In the genomic region with DNA sequence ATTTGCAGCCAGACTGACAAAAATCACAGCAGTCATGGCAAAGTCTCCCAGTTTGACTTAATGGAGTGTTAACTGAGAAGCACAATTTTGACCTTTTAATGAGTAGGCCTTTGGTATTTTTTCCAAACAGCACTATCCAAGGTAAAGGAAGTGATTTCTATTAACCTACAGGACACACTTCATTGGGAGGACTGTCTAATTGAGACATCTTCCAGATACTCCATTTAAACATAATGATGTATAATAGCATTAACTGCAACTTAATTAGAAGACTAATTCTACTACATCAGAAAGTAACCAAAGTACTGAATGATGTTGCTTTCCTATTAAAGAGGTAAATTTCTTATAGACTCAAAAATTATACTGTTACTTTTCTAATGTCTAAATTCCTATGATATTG, we compare ENCODE assay signal across 35 cellular contexts.
A peak's percentile ranks its signal among the peaks of the same experiment; 100 is the strongest.
DNase-seq lines count a peak whose midpoint lies in the region; ATAC-seq, FAIRE-seq and TF ChIP-seq lines count a peak whose summit lies in the region.
"Had no signal": no experiment of that assay in that cellular context is flagged by ENCODE, and none has a peak within 500 bp of the region (broad histone marks: within the 10 kb centered on the region; RNA-seq: fewer than 3 reads in every experiment).

No MANE protein-coding gene starts in this region.

- H3F3A ChIP-seq in SK-N-SH (replicated peaks; ENCODE audit: insufficient read depth), result peaks cover 13% of the 10 kb centered on the region

- peaks cover 7 to 12% of the 10 kb centered on the region in 2 experiments; a peak in 3 of 4 replicates for H3K4me1 ChIP-seq in SK-N-SH (ENCODE audit: control insufficient read depth in 1 of 2, insufficient read depth in 2 of 2, low read depth in 1 of 2, low read length in 1 of 2)
- H3K4me1 ChIP-seq: A549; BLaER1; BLaER1 treated with 17β-estradiol and CSF1 and Interleukin-3, amounts not matched to agents 10 nM and 100 nM; Caco-2 had no signal

- POLR2A ChIA-PET in SK-N-SH (lab: Yijun Ruan, JAX), result no interaction called here

- no peaks in the 10 kb centered on the region for H4K20me1 ChIP-seq in SK-N-SH (ENCODE audit: insufficient read depth)
- H4K20me1 ChIP-seq: BLaER1; BLaER1 treated with 17β-estradiol and CSF1 and Interleukin-3, amounts not matched to agents 10 nM and 100 nM had no signal

- no peak overlapping the region for H3K4me3 ChIP-seq in SK-N-SH (ENCODE audit: low read depth in 2 of 2, low read length in 1 of 2)
- H3K4me3 ChIP-seq: A549; BLaER1; BLaER1 treated with 17β-estradiol and CSF1 and Interleukin-3, amounts not matched to agents 10 nM and 100 nM had no signal

- H3K9me3 ChIP-seq in SK-N-SH, result peaks cover 6% of the 10 kb centered on the region; the same call in 1 of the 2 replicates
- H3K9me3 ChIP-seq: A549, BLaER1, Caco-2 had no signal

- no peak for DNase-seq in H54 (ENCODE audit: insufficient read length, low spot score)
- DNase-seq in SK-N-DZ (ENCODE audit: low spot score), result peak; percentile 56
- no peak for DNase-seq in SK-N-SH
- no peak for DNase-seq in AG08396 (ENCODE audit: low spot score)
- no peak for DNase-seq in stimulated activated naive CD4-positive, alpha-beta T cell (lab: John Stamatoyannopoulos, UW)
- DNase-seq in DMS153 treated with DMSO at 0.1 percent for 48 hours (lab: John Stamatoyannopoulos, UW; ENCODE audit: unreplicated experiment), result no peak
- DNase-seq: 8988T; ACHN; AML-193; BE2C; C1 segment of cervical spinal cord; Caco-2; Calu3; CD4-positive, alpha-beta memory T cell; CD4-positive, alpha-beta T cell; CD4-positive, CD25-positive, alpha-beta regulatory T cell; CD8-positive, alpha-beta memory T cell; CD8-positive, alpha-beta T cell; COR-L47; DMS 273 treated with DMSO at 0.1 percent for 48 hours; DMS153; DMS53; DMS79; DMS79 treated with DMSO at 0.1 percent for 48 hours; DND-41; EL had no signal

- no peak for TF ChIP-seq POLR2A in H54 (IDR thresholded peaks at IDR 0.05; ENCODE audit: low read depth, low read length)

- H3K79me2 ChIP-seq in SK-N-SH (ENCODE audit: insufficient read depth), result peaks cover 23% of the 10 kb centered on the region

- H3K9me2 ChIP-seq in SK-N-SH, result no peaks in the 10 kb centered on the region

- H3K36me3 ChIP-seq in SK-N-SH (replicated peaks in 1 of 2; ENCODE audit: control insufficient read depth in 1 of 2, insufficient read depth in 2 of 2, low read length in 1 of 2), result peaks cover 49 to 75% of the 10 kb centered on the region in 2 experiments
- H3K36me3 ChIP-seq: BE2C; BLaER1; BLaER1 treated with 17β-estradiol and CSF1 and Interleukin-3, amounts not matched to agents 10 nM and 100 nM had no signal

- CTCF ChIA-PET in SK-N-SH (lab: Yijun Ruan, JAX), result no interaction called here

- H2AFZ ChIP-seq in SK-N-SH (ENCODE audit: low read depth), result no peak overlapping the region

- no peak overlapping the region for H3K4me2 ChIP-seq in SK-N-SH
- H3K4me2 ChIP-seq: A549; BLaER1; BLaER1 treated with 17β-estradiol and CSF1 and Interleukin-3, amounts not matched to agents 10 nM and 100 nM had no signal

- peak; percentile 83 for FAIRE-seq in H54 (lab: Jason Lieb, UNC)
- FAIRE-seq: A204.1, A549, D721Med had no signal

- 0 out of 2 replicates have a peak, but pooled peaks have one; percentile 1 for TF ChIP-seq RAD21 in SK-N-SH (IDR thresholded peaks at IDR 0.05; ENCODE audit: low read length)

- no peak overlapping the region for H3K9ac ChIP-seq in SK-N-SH
- H3K9ac ChIP-seq: BLaER1; BLaER1 treated with 17β-estradiol and CSF1 and Interleukin-3, amounts not matched to agents 10 nM and 100 nM had no signal

- H3K27ac ChIP-seq in SK-N-SH (ENCODE audit: low read depth in 2 of 2, low read length in 1 of 2), result peak overlapping the region in 1 of 2 experiments; percentile 74; a peak in 2 of 4 replicates
- H3K27ac ChIP-seq: 22Rv1; A549; BLaER1; BLaER1 treated with 17β-estradiol and CSF1 and Interleukin-3, amounts not matched to agents 10 nM and 100 nM; C4-2B had no signal

- peak in 1 of 2 experiments; percentile 55; a peak in 1 of 4 replicates for TF ChIP-seq EP300 in SK-N-SH (IDR thresholded peaks at IDR 0.05; ENCODE audit: borderline replicate concordance in 1 of 2, low read depth in 1 of 2, low read length in 1 of 2)

- ATAC-seq in SK-N-SH treated with all-trans-retinoic acid at 6 μM for 48 hours (no peak), GM21737 (IDR thresholded peaks at IDR 0.05; ENCODE audit: unreplicated experiment) (no peak)
- ATAC-seq: A549; CD8-positive, alpha-beta T cell had no signal

- TF ChIP-seq CTCF in SK-N-SH (IDR thresholded peaks at IDR 0.05), result no peak

- no peaks in the 10 kb centered on the region for H3K27me3 ChIP-seq in SK-N-SH (ENCODE audit: insufficient read depth)
- H3K27me3 ChIP-seq: BE2C; BLaER1; BLaER1 treated with 17β-estradiol and CSF1 and Interleukin-3, amounts not matched to agents 10 nM and 100 nM had no signal

TF ChIP-seq in SK-N-SH, 30 proteins besides CTCF, POLR2A, EP300 and RAD21 (continues in another document):
- TF ChIP-seq CHD2 (IDR thresholded peaks at IDR 0.05; ENCODE audit: low read length, partially characterized antibody) (no peak), RCOR1 (IDR thresholded peaks at IDR 0.05; ENCODE audit: low read length) (no peak; the same call in 1 of the 2 replicates), MAX (IDR thresholded peaks at IDR 0.05; ENCODE audit: low read depth) (no peak), RFX5 (IDR thresholded peaks at IDR 0.05; ENCODE audit: low read length) (no peak), NFIC (IDR thresholded peaks at IDR 0.05; ENCODE audit: borderline replicate concordance) (no peak), TCF12 (IDR thresholded peaks at IDR 0.05) (no peak), GABPA (IDR thresholded peaks at IDR 0.05; ENCODE audit: low read depth) (no peak), NRF1 (IDR thresholded peaks at IDR 0.05; ENCODE audit: low read depth, low read length) (no peak), MXI1 (IDR thresholded peaks at IDR 0.05; ENCODE audit: low read depth, low read length) (no peak)
- TF ChIP-seq, protein P1, sequence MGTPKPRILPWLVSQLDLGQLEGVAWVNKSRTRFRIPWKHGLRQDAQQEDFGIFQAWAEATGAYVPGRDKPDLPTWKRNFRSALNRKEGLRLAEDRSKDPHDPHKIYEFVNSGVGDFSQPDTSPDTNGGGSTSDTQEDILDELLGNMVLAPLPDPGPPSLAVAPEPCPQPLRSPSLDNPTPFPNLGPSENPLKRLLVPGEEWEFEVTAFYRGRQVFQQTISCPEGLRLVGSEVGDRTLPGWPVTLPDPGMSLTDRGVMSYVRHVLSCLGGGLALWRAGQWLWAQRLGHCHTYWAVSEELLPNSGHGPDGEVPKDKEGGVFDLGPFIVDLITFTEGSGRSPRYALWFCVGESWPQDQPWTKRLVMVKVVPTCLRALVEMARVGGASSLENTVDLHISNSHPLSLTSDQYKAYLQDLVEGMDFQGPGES (IDR thresholded peaks at IDR 0.05; ENCODE audit: low read depth, low read length), result no peak
- TF ChIP-seq, protein P2, sequence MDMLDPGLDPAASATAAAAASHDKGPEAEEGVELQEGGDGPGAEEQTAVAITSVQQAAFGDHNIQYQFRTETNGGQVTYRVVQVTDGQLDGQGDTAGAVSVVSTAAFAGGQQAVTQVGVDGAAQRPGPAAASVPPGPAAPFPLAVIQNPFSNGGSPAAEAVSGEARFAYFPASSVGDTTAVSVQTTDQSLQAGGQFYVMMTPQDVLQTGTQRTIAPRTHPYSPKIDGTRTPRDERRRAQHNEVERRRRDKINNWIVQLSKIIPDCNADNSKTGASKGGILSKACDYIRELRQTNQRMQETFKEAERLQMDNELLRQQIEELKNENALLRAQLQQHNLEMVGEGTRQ (IDR thresholded peaks at IDR 0.05; ENCODE audit: borderline replicate concordance, low read depth, low read length), result no peak

TF ChIP-seq in SK-N-SH treated with all-trans-retinoic acid at 6 μM for 48 hours, 23 proteins besides CTCF, POLR2A, EP300 and RAD21 (continues in another document):
- TF ChIP-seq SNAI2 (CRISPR knock-in tag; IDR thresholded peaks at IDR 0.05) (0 out of 2 replicates have a peak, but pooled peaks have one; percentile 26), OSR1 (CRISPR knock-in tag; IDR thresholded peaks at IDR 0.05) (no peak), GLIS3 (CRISPR knock-in tag; IDR thresholded peaks at IDR 0.05) (no peak), TCF4 (CRISPR knock-in tag; IDR thresholded peaks at IDR 0.05; ENCODE audit: borderline replicate concordance) (peak; percentile 65), ZNF8 (CRISPR knock-in tag; IDR thresholded peaks at IDR 0.05) (0 out of 2 replicates have a peak, but pooled peaks have one; percentile 16), RARB (CRISPR knock-in tag; IDR thresholded peaks at IDR 0.05) (no peak), TOX (CRISPR knock-in tag; IDR thresholded peaks at IDR 0.05; ENCODE audit: borderline replicate concordance) (no peak), ISL1 (CRISPR knock-in tag; IDR thresholded peaks at IDR 0.05) (peak; percentile 58)
- TF ChIP-seq, protein P3, sequence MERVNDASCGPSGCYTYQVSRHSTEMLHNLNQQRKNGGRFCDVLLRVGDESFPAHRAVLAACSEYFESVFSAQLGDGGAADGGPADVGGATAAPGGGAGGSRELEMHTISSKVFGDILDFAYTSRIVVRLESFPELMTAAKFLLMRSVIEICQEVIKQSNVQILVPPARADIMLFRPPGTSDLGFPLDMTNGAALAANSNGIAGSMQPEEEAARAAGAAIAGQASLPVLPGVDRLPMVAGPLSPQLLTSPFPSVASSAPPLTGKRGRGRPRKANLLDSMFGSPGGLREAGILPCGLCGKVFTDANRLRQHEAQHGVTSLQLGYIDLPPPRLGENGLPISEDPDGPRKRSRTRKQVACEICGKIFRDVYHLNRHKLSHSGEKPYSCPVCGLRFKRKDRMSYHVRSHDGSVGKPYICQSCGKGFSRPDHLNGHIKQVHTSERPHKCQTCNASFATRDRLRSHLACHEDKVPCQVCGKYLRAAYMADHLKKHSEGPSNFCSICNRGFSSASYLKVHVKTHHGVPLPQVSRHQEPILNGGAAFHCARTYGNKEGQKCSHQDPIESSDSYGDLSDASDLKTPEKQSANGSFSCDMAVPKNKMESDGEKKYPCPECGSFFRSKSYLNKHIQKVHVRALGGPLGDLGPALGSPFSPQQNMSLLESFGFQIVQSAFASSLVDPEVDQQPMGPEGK (CRISPR knock-in tag; IDR thresholded peaks at IDR 0.05; ENCODE audit: borderline replicate concordance), result no peak
